Comparison of ENCODE assay signal across 8 cellular contexts in the genomic region with DNA sequence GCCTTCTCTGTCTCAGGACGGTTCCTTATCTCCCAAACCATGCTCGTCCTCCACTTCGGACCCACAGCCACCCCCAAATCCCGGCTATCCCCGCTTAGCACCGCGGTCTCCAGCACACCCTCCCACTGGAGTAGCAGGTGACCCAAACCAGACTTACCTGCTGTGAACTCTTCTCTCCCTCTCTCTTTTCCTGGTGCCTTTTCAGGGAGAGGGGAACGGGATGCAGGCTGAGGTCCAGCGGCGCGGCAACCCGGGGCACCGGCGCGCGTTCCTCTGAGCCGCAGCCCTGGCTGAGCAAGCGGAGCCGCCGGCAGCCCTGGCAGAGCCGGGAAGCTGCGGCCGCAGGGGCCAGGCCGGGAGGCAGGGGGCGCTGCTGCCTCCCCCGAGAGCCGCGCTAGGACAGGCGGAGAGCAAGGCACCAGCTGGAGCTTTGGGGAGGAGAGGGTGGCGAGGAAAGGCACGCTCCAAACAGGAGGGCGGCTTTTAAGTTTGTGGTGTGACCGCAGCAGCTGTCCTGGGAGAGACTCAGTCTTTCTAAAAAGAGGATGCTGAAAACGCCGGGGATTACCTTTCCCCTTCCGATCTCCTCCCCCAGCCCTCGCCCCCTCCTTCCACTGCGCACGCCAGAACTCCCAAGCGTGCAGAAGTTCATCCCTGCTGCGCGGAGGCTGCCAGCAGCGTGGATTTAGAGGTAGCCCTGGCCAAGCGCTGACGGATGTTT. TPM values are rescaled to one million over a fixed set of nuclear protein-coding genes. Genes with fewer than 3 reads are reported as not detected.
A peak's percentile ranks its signal among the peaks of the same experiment; 100 is the strongest.
DNase-seq lines count a peak whose midpoint lies in the region; ATAC-seq, FAIRE-seq and TF ChIP-seq lines count a peak whose summit lies in the region.

A gene (minus strand): TSS at position 536 of the 721 bp plus-strand sequence. CDS start 65,165 bp downstream, outside the sequence.

- H2BK12ac ChIP-seq in H1 (ENCODE audit: low read depth, low read length): 0 out of 2 replicates have a peak within 1 kb of the TSS, but pooled peaks have one; percentile 10

- no peak for FAIRE-seq in H1 (lab: Jason Lieb, UNC)

- H4K20me1 ChIP-seq in H1 (replicated peaks in 1 of 2; ENCODE audit: control insufficient read depth in 1 of 2, insufficient read depth in 2 of 2, low read length in 2 of 2): peaks cover 0 to 2% of the 10 kb centered on the region in 2 experiments

- H3K14ac ChIP-seq in H1 (ENCODE audit: insufficient read length): no peak within 1 kb of the TSS

- H3K4me3 ChIP-seq in HAP-1 (peak within 1 kb of the TSS; percentile 56), LNCaP clone FGC (ENCODE audit: low read depth, low read length) (peak within 1 kb of the TSS; percentile 31), SJCRH30 (peak within 1 kb of the TSS; percentile 66), H1 (ENCODE audit: extremely low read depth in 1 of 4, insufficient read depth in 2 of 4, low read depth in 3 of 4, low read length in 4 of 4) (peak within 1 kb of the TSS; percentile 69 to 82 (median 78)), lower lobe of right lung (peak within 1 kb of the TSS; percentile 56), suprapubic skin (peak within 1 kb of the TSS; percentile 59)

- H3K4me3 Mint-ChIP-seq in activated naive CD4-positive, alpha-beta T cell treated with anti-CD3 and anti-CD28 coated beads for 36 hours: peak within 1 kb of the TSS; percentile 12

- POLR2A ChIA-PET in H1 (lab: Charles Lee; ENCODE audit: partially characterized antibody): no interaction called here

- H3K27me3 ChIP-seq in HAP-1 (ENCODE audit: low read depth) (no peaks in the 10 kb centered on the region; the same call in 1 of the 2 replicates), SJCRH30 (no peaks in the 10 kb centered on the region), H1 (replicated peaks in 1 of 4; ENCODE audit: control insufficient read depth in 3 of 4, extremely low read depth in 1 of 4, insufficient read depth in 3 of 4, low read length in 3 of 4) (peaks cover 3 to 34% (median 24%) of the 10 kb centered on the region in 4 experiments), lower lobe of right lung (ENCODE audit: low read depth) (peaks cover 15% of the 10 kb centered on the region), suprapubic skin (peaks cover 21% of the 10 kb centered on the region)

- H4K91ac ChIP-seq in H1 (replicated peaks; ENCODE audit: insufficient read length, low read length): peak within 1 kb of the TSS; percentile 27

- H3K4me1 ChIP-seq in HAP-1: no peaks in the 10 kb centered on the region; the same call in none of the 2 replicates
- H3K4me1 ChIP-seq in SJCRH30: peaks cover 12% of the 10 kb centered on the region
- peaks cover 2 to 11% (median 6%) of the 10 kb centered on the region in 4 experiments; a peak in 6 of 7 replicates for H3K4me1 ChIP-seq in H1 (replicated peaks in 1 of 4; ENCODE audit: control insufficient read depth in 3 of 4, insufficient read depth in 4 of 4, low read length in 3 of 4)
- no peaks in the 10 kb centered on the region for H3K4me1 ChIP-seq in lower lobe of right lung
- H3K4me1 ChIP-seq in suprapubic skin: peaks cover 24% of the 10 kb centered on the region

- H3K18ac ChIP-seq in H1 (ENCODE audit: extremely low read depth, low read length): peak within 1 kb of the TSS; percentile 49; the same call in 1 of the 2 replicates

- TF ChIP-seq CTCF in LNCaP clone FGC (IDR thresholded peaks at IDR 0.05; ENCODE audit: control insufficient read depth, extremely low read depth, insufficient read depth): peak; percentile 99
- TF ChIP-seq CTCF in H1 (IDR thresholded peaks at IDR 0.05; ENCODE audit: control extremely low read depth in 1 of 3, insufficient read depth in 1 of 3, low read depth in 1 of 3, low read length in 3 of 3): peak; percentile 88 to 97 (median 92)
- peak; percentile 73 for TF ChIP-seq CTCF in lower lobe of right lung (IDR thresholded peaks at IDR 0.05)
- peak; percentile 33 to 85 for TF ChIP-seq CTCF in suprapubic skin (IDR thresholded peaks at IDR 0.05)

- peak within 1 kb of the TSS; percentile 95 to 99 for H3K4me2 ChIP-seq in H1 (ENCODE audit: insufficient read depth in 1 of 2, low read depth in 2 of 2, low read length in 2 of 2)

- intact Hi-C loops in activated naive CD4-positive, alpha-beta T cell treated with anti-CD3 and anti-CD28 coated beads for 36 hours (cut with micrococcal nuclease): loop anchor here (1.0 to 10.0 kb wide), 4 partner anchors 145 to 1281 kb away; no protein-coding TSS in a partner anchor
- intact Hi-C loops in lower lobe of right lung (cut with DNase I): no loop called here

- peak within 1 kb of the TSS; percentile 77; the same call in 1 of the 2 replicates for H2BK15ac ChIP-seq in H1 (ENCODE audit: low read length)

- no peak for TF ChIP-seq POLR2A in H1 (IDR thresholded peaks at IDR 0.05; ENCODE audit: control extremely low read depth in 1 of 2, low read depth in 2 of 2, low read length in 2 of 2)
- TF ChIP-seq POLR2A in suprapubic skin (IDR thresholded peaks at IDR 0.05): no peak

- H3K4ac ChIP-seq in H1 (replicated peaks; ENCODE audit: insufficient read length, low read depth, low read length): no peak within 1 kb of the TSS

- no peaks in the 10 kb centered on the region for H3K9me3 Mint-ChIP-seq in activated naive CD4-positive, alpha-beta T cell treated with anti-CD3 and anti-CD28 coated beads for 36 hours

- TF ChIP-seq EP300 in H1 (IDR thresholded peaks at IDR 0.05; ENCODE audit: borderline replicate concordance in 1 of 2, low read depth in 2 of 2, low read length in 2 of 2): no peak
- no peak for TF ChIP-seq EP300 in suprapubic skin (IDR thresholded peaks at IDR 0.05)

- no peak within 1 kb of the TSS for H4K5ac ChIP-seq in H1 (ENCODE audit: insufficient read length, low read depth, low read length)

- H2AK5ac ChIP-seq in H1 (ENCODE audit: low read depth, low read length): no peak within 1 kb of the TSS

- peak within 1 kb of the TSS in 3 of 4 experiments; percentile 10 to 66 (median 23); a peak in 4 of 7 replicates for H3K9ac ChIP-seq in H1 (replicated peaks in 1 of 4; ENCODE audit: extremely low read depth in 1 of 4, low read depth in 3 of 4, low read length in 3 of 4)

- in situ Hi-C loops in HAP-1 (cut with MboI; ENCODE audit: low sequenced_read_pairs): no loop called here

- peaks cover 19% of the 10 kb centered on the region for H3K23me2 ChIP-seq in H1 (ENCODE audit: low read depth, low read length)

- CTCF ChIA-PET in activated naive CD4-positive, alpha-beta T cell treated with anti-CD3 and anti-CD28 coated beads for 36 hours (lab: Charles Lee): no interaction called here
- CTCF ChIA-PET in H1 (lab: Charles Lee; ENCODE audit: partially characterized antibody): interaction anchor here (0.7 to 2.3 kb wide), 11 partner anchors 32 to 364 kb away, joined by 3 to 10 read pairs (median 3); no protein-coding TSS in a partner anchor

- H2BK5ac ChIP-seq in H1 (ENCODE audit: low read depth, low read length): no peak within 1 kb of the TSS

- H3K9me3 ChIP-seq in HAP-1 (no peaks in the 10 kb centered on the region), SJCRH30 (replicated peaks) (no peaks in the 10 kb centered on the region), H1 (ENCODE audit: insufficient read depth in 2 of 2, low read depth in 1 of 2, low read length in 1 of 2) (no peaks in the 10 kb centered on the region), lower lobe of right lung (no peaks in the 10 kb centered on the region), suprapubic skin (no peaks in the 10 kb centered on the region)

- H4K8ac ChIP-seq in H1 (ENCODE audit: extremely low read depth, insufficient read depth, low read length): peak within 1 kb of the TSS; percentile 22; the same call in 1 of the 2 replicates

- DNase-seq in activated naive CD4-positive, alpha-beta T cell treated with anti-CD3 and anti-CD28 coated beads for 36 hours: peak; percentile 34
- no peak for DNase-seq in activated naive CD4-positive, alpha-beta T cell treated with anti-CD3 and anti-CD28 coated beads, Interleukin-2, amount 50 U/mL, for 16 hours
- DNase-seq in HAP-1 (ENCODE audit: low spot score in 2 of 2): peak; percentile 80 to 84
- DNase-seq in LNCaP clone FGC (ENCODE audit: low read depth): peak; percentile 26
- peak; percentile 96 to 98 for DNase-seq in SJCRH30
- DNase-seq in H1 (ENCODE audit: low read depth in 1 of 2, low spot score in 2 of 2): peak; percentile 63 to 90
- peak; percentile 66 for DNase-seq in lower lobe of right lung
- peak; percentile 79 to 87 for DNase-seq in suprapubic skin (ENCODE audit: low spot score in 2 of 2)

- no peak within 1 kb of the TSS for H3K23ac ChIP-seq in H1 (ENCODE audit: insufficient read length)

- H2AFZ ChIP-seq in H1 (ENCODE audit: low read length): peak within 1 kb of the TSS; percentile 98

- H3K27ac Mint-ChIP-seq in activated naive CD4-positive, alpha-beta T cell treated with anti-CD3 and anti-CD28 coated beads for 36 hours: no peak within 1 kb of the TSS

- no peaks in the 10 kb centered on the region for H3K79me1 ChIP-seq in H1 (ENCODE audit: low read depth, low read length)

- WGBS in H1 (ENCODE audit: extremely low coverage in 1 of 2, insufficient coverage in 1 of 2, insufficient read length in 1 of 2, insufficient replicate concordance in 2 of 2, low coverage in 1 of 2, low lambda C conversion rate in 2 of 2, missing lambda C conversion rate in 1 of 2), 2 experiments: 3% methylated on average over 27 of the region's 45 CpGs; no CpG with 5 or more reads in 1 of the 2 experiments
- WGBS in suprapubic skin: 0% methylated on average over 9 of the region's 45 CpGs

- H2BK20ac ChIP-seq in H1 (ENCODE audit: low read length): no peak within 1 kb of the TSS

- no peaks in the 10 kb centered on the region for H3K36me3 Mint-ChIP-seq in activated naive CD4-positive, alpha-beta T cell treated with anti-CD3 and anti-CD28 coated beads for 36 hours (ENCODE audit: low read depth)

- H3K27me3 Mint-ChIP-seq in activated naive CD4-positive, alpha-beta T cell treated with anti-CD3 and anti-CD28 coated beads for 36 hours (ENCODE audit: low read depth): peaks cover 46% of the 10 kb centered on the region

- TF ChIP-seq RAD21 in H1 (IDR thresholded peaks at IDR 0.05 in 1 of 2, conservative IDR thresholded peaks at IDR 0.05 in 1 of 2; ENCODE audit: low read depth in 2 of 2, low read length in 2 of 2): peak; percentile 80 to 90

- H3K27ac ChIP-seq in SJCRH30 (peak within 1 kb of the TSS; percentile 55), H1 (ENCODE audit: low read depth, low read length) (no peak within 1 kb of the TSS), lower lobe of right lung (peak within 1 kb of the TSS; percentile 62), suprapubic skin (peak within 1 kb of the TSS; percentile 70)

- H3K4me1 Mint-ChIP-seq in activated naive CD4-positive, alpha-beta T cell treated with anti-CD3 and anti-CD28 coated beads for 36 hours (ENCODE audit: low read depth): peaks cover 4% of the 10 kb centered on the region

- H3K36me3 ChIP-seq in HAP-1 (replicated peaks) (no peaks in the 10 kb centered on the region), SJCRH30 (no peaks in the 10 kb centered on the region), H1 (ENCODE audit: control insufficient read depth in 2 of 4, insufficient read depth in 4 of 4, low read length in 3 of 4) (no peaks in the 10 kb centered on the region), lower lobe of right lung (no peaks in the 10 kb centered on the region), suprapubic skin (no peaks in the 10 kb centered on the region)

- H3K79me2 ChIP-seq in H1 (ENCODE audit: control insufficient read depth in 1 of 2, insufficient read depth in 2 of 2, low read length in 2 of 2): no peaks in the 10 kb centered on the region

- no peak within 1 kb of the TSS for H2BK120ac ChIP-seq in H1 (replicated peaks; ENCODE audit: low read depth, low read length)

- ATAC-seq in lower lobe of right lung: peak; percentile 93 to 95

- peak within 1 kb of the TSS; percentile 33 for H3K56ac ChIP-seq in H1 (replicated peaks; ENCODE audit: insufficient read length, low read depth, low read length)

RNA-seq across cellular contexts. Expression of the gene that starts here (rescaled TPM):
- not detected for total RNA-seq in activated naive CD4-positive, alpha-beta T cell treated with anti-CD3 and anti-CD28 coated beads for 36 hours
- 4.7 and 5.5 TPM in 2 replicates for total RNA-seq in SJCRH30 (2014; rRNA removed; shearing (Covaris generic))
- total RNA-seq in H1 (2021; fragmentation: NEBNext Ultra II Directional; extraction: Animal tissue kit (Norgen Biotek cat#: 25700)): 3.5 and 4.1 TPM in 2 replicates
- polyA plus RNA-seq in H1 (2011; rRNA removed): 1.1 and 1.6 TPM in 2 replicates
- 1.3 TPM for polyA plus RNA-seq in H1 (2011; cell fraction: cytosol; rRNA removed)
- 1.8 TPM for polyA plus RNA-seq in H1 (2011; cell fraction: nucleus; rRNA removed)
- 1.6 to 3.4 TPM (median 2.4 TPM) in 4 replicates for polyA plus RNA-seq in H1 (2012, experiment 1 of 2)
- 0.17 TPM for polyA plus RNA-seq in H1 (2012, experiment 2 of 2)
- 3.0 TPM for polyA plus RNA-seq in H1 (2013, experiment 1 of 2)
- 2.9 TPM for polyA plus RNA-seq in H1 (2013, experiment 2 of 2)
- polyA minus RNA-seq in H1 (2011; rRNA and poly(A)+ RNA removed): 11.9 and 17.1 TPM in 2 replicates
- polyA minus RNA-seq in H1 (2011; cell fraction: cytosol; rRNA and poly(A)+ RNA removed): 4.5 TPM
- 13.2 TPM for polyA minus RNA-seq in H1 (2011; cell fraction: nucleus; rRNA and poly(A)+ RNA removed)
- total RNA-seq in lower lobe of right lung (8.0 TPM), suprapubic skin (1 to 10 TPM; 1.9 to 5.9 (median 3.6) TPM)

Comparison
In these comparisons a context has a peak if more than half of its experiments do, and no peak if none do; other contexts are left out.
1. Peak in DNase-seq in activated naive CD4-positive, alpha-beta T cell treated with anti-CD3 and anti-CD28 coated beads for 36 hours; RNA of the gene not detected or under 1 TPM.